In the genomic region with DNA sequence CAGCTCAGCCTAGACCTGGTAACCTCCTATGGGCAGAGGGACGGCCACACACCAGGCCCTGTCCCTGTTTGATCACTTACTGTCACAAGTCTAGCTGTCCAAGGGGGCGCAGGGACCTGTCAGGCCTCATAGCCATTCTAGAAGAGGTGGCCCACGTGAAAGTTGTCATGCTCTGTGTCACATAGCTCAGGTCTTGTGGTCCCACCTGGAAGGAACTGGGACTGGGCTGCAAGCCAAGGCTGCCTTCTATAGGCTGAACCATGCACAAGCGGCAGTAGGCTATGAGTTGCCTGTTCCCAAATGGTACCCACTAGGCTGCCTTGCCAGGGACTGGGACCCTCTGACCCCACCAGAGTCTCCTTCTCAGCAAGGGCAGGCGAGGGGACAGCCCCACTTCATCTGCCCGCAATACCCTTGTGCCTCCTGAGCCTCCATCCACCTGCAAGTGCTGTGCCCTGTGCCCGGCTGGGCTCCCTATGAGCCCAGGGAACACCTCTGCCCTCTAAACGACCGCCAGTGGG, we compare ENCODE assay signal across 1 cellular context.
TF ChIP-seq lines count a peak whose summit lies in the region.

No MANE protein-coding gene starts in this region.

TF ChIP-seq in WTC11, 78 proteins besides CTCF, POLR2A, EP300 and RAD21 (continued from another document):
- no peak for TF ChIP-seq CREB1 (CRISPR knock-in tag; IDR thresholded peaks at IDR 0.05)
- TF ChIP-seq, protein P1, sequence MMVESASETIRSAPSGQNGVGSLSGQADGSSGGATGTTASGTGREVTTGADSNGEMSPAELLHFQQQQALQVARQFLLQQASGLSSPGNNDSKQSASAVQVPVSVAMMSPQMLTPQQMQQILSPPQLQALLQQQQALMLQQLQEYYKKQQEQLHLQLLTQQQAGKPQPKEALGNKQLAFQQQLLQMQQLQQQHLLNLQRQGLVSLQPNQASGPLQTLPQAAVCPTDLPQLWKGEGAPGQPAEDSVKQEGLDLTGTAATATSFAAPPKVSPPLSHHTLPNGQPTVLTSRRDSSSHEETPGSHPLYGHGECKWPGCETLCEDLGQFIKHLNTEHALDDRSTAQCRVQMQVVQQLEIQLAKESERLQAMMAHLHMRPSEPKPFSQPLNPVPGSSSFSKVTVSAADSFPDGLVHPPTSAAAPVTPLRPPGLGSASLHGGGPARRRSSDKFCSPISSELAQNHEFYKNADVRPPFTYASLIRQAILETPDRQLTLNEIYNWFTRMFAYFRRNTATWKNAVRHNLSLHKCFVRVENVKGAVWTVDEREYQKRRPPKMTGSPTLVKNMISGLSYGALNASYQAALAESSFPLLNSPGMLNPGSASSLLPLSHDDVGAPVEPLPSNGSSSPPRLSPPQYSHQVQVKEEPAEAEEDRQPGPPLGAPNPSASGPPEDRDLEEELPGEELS (CRISPR knock-in tag; IDR thresholded peaks at IDR 0.05) = no peak
